Comparison of ENCODE assay signal across 9 cellular contexts in genomic region chr17:7573324-7574080, GRCh38. TPM values are rescaled to one million over a fixed set of nuclear protein-coding genes. Genes with fewer than 3 reads are reported as not detected.
DNase-seq lines count a peak whose midpoint lies in the region; ATAC-seq and TF ChIP-seq lines count a peak whose summit lies in the region.
"Had no signal": no experiment of that assay in that cellular context is flagged by ENCODE, and none has a peak within 500 bp of the region (broad histone marks: within the 10 kb centered on the region; RNA-seq: fewer than 3 reads in every experiment).

No MANE protein-coding gene starts in this region.

- intact Hi-C loops in CD8-positive, alpha-beta T cell (cut with DNase I, micrococcal nuclease) = loop anchor here (1.0 to 5.0 kb wide), 16 partner anchors 10 to 674 kb away; partner anchors contain the start of genes KDM6B (in 2 of the 2), TMEM256 (in 2 of the 2), CTC1 (in 1 of the 2) and ELP5 (in 1 of the 2)
- intact Hi-C loops in left lung (cut with DNase I) = no loop called here

- peak; percentile 48 for ATAC-seq in CD8-positive, alpha-beta T cell
- peak; percentile 73 for ATAC-seq in left lung
- ATAC-seq in HG02981 (IDR thresholded peaks at IDR 0.05; ENCODE audit: unreplicated experiment) = no peak

- H3K4me3 ChIP-seq in CD8-positive, alpha-beta T cell (ENCODE audit: low read depth, low read length) = peak overlapping the region; percentile 97
- H3K4me3 ChIP-seq in HAP-1 (peak overlapping the region; percentile 99), left lung (peak overlapping the region; percentile 100)

- H3K36me3 ChIP-seq in CD8-positive, alpha-beta T cell (ENCODE audit: insufficient read depth, low read length) = peaks cover 53% of the 10 kb centered on the region
- H3K36me3 ChIP-seq in HAP-1 (replicated peaks) (peaks cover 82% of the 10 kb centered on the region), left lung (peaks cover 0 to 79% of the 10 kb centered on the region in 2 donors)

- no peaks in the 10 kb centered on the region for H3K27me3 Mint-ChIP-seq in CD8-positive, alpha-beta T cell (ENCODE audit: low read depth)
- H3K27me3 Mint-ChIP-seq in activated CD4-positive, alpha-beta T cell treated with anti-CD3 and anti-CD28 coated beads, Interleukin-2, amount 10 ng/mL, durations not matched to agents 7 days and 5 days = no peaks in the 10 kb centered on the region

- peak; percentile 84 to 94 (median 90) for DNase-seq in CD8-positive, alpha-beta T cell
- peak; percentile 74 to 90 for DNase-seq in HAP-1 (ENCODE audit: low spot score in 2 of 2)
- peak; percentile 77 for DNase-seq in NCI-H510A (lab: John Stamatoyannopoulos, UW)
- DNase-seq in activated CD4-positive, alpha-beta T cell treated with anti-CD3 and anti-CD28 coated beads, Interleukin-2, amount 10 ng/mL, durations not matched to agents 7 days and 5 days = peak; percentile 94
- DNase-seq in dedifferentiated amniotic fluid mesenchymal stem cell (ENCODE audit: extremely low spot score) = peak; percentile 79
- peak; percentile 93 to 96 for DNase-seq in left lung
- peak; percentile 90 for DNase-seq in stimulated activated CD4-positive, alpha-beta T cell treated with anti-CD3 and anti-CD28 coated beads, Interleukin-1b, Interleukin-23, amount 100 ng/mL, for 48 hours

- peak overlapping the region; percentile 99 for H3K4me3 Mint-ChIP-seq in CD8-positive, alpha-beta T cell
- peak overlapping the region; percentile 92 for H3K4me3 Mint-ChIP-seq in activated CD4-positive, alpha-beta T cell treated with anti-CD3 and anti-CD28 coated beads, Interleukin-2, amount 10 ng/mL, durations not matched to agents 7 days and 5 days

- no peaks in the 10 kb centered on the region for H3K27me3 ChIP-seq in CD8-positive, alpha-beta T cell (ENCODE audit: insufficient read depth, low read length)
- H3K27me3 ChIP-seq in HAP-1 (ENCODE audit: low read depth) (no peaks in the 10 kb centered on the region), left lung (no peaks in the 10 kb centered on the region)

- POLR2A ChIA-PET in CD8-positive, alpha-beta T cell (lab: Charles Lee) = interaction anchor here (0.6 to 4.4 kb wide), 18 partner anchors 8 to 331 kb away, joined by 3 to 66 read pairs (median 6); partner anchors contain the start of genes ACAP1, ATP1B2, FXR2 and MPDU1
- POLR2A ChIA-PET in activated CD4-positive, alpha-beta T cell treated with anti-CD3 and anti-CD28 coated beads, Interleukin-2, amount 10 ng/mL, durations not matched to agents 7 days and 5 days (lab: Charles Lee) = interaction anchor here (0.6 to 1.0 kb wide), 4 partner anchors 10 to 237 kb away, joined by 3 to 5 read pairs (median 4); partner anchors contain the start of genes ACAP1 and MPDU1

- TF ChIP-seq CTCF in CD8-positive, alpha-beta T cell (IDR thresholded peaks at IDR 0.05) = no peak
- no peak for TF ChIP-seq CTCF in left lung (IDR thresholded peaks at IDR 0.05)

- peak overlapping the region; percentile 96 for H3K27ac Mint-ChIP-seq in CD8-positive, alpha-beta T cell
- peak overlapping the region; percentile 98 for H3K27ac Mint-ChIP-seq in activated CD4-positive, alpha-beta T cell treated with anti-CD3 and anti-CD28 coated beads, Interleukin-2, amount 10 ng/mL, durations not matched to agents 7 days and 5 days

- H3K9me3 Mint-ChIP-seq in CD8-positive, alpha-beta T cell = no peaks in the 10 kb centered on the region
- H3K9me3 Mint-ChIP-seq in activated CD4-positive, alpha-beta T cell treated with anti-CD3 and anti-CD28 coated beads, Interleukin-2, amount 10 ng/mL, durations not matched to agents 7 days and 5 days = no peaks in the 10 kb centered on the region

- H3K36me3 Mint-ChIP-seq in CD8-positive, alpha-beta T cell = peaks cover 83% of the 10 kb centered on the region
- H3K36me3 Mint-ChIP-seq in activated CD4-positive, alpha-beta T cell treated with anti-CD3 and anti-CD28 coated beads, Interleukin-2, amount 10 ng/mL, durations not matched to agents 7 days and 5 days (ENCODE audit: low read depth) = peaks cover 80% of the 10 kb centered on the region

- CTCF ChIA-PET in CD8-positive, alpha-beta T cell (lab: Charles Lee) = interaction anchor here (0.8 to 1.7 kb wide), 5 partner anchors 11 to 58 kb away, joined by 3 to 9 read pairs (median 5); partner anchors contain the start of genes FXR2, MPDU1 and SENP3
- CTCF ChIA-PET in activated CD4-positive, alpha-beta T cell treated with anti-CD3 and anti-CD28 coated beads, Interleukin-2, amount 10 ng/mL, durations not matched to agents 7 days and 5 days (lab: Charles Lee) = interaction anchor here (0.7 to 2.8 kb wide), 6 partner anchors 10 to 137 kb away, joined by 3 to 9 read pairs (median 3); partner anchors contain the start of genes MPDU1 and TP53

- H3K4me1 Mint-ChIP-seq in CD8-positive, alpha-beta T cell (ENCODE audit: low read depth) = peaks cover 52% of the 10 kb centered on the region
- peaks cover 66% of the 10 kb centered on the region for H3K4me1 Mint-ChIP-seq in activated CD4-positive, alpha-beta T cell treated with anti-CD3 and anti-CD28 coated beads, Interleukin-2, amount 10 ng/mL, durations not matched to agents 7 days and 5 days

- H3K27ac ChIP-seq in CD8-positive, alpha-beta T cell (ENCODE audit: low read depth, low read length) = peak overlapping the region; percentile 98
- peak overlapping the region; percentile 97 to 98 for H3K27ac ChIP-seq in left lung

- in situ Hi-C loops in HAP-1 (cut with MboI; ENCODE audit: low sequenced_read_pairs) = no loop called here

- no peaks in the 10 kb centered on the region for H3K9me3 ChIP-seq in CD8-positive, alpha-beta T cell (ENCODE audit: low read length)
- H3K9me3 ChIP-seq in HAP-1 (no peaks in the 10 kb centered on the region), left lung (no peaks in the 10 kb centered on the region)

- peaks cover 28% of the 10 kb centered on the region for H3K4me1 ChIP-seq in CD8-positive, alpha-beta T cell (ENCODE audit: insufficient read depth, low read length)
- H3K4me1 ChIP-seq in HAP-1 (peaks cover 12% of the 10 kb centered on the region), left lung (peaks cover 18 to 60% of the 10 kb centered on the region in 2 donors)

RNA-seq across cellular contexts. Expression of gene CD68, which starts 5.9 kb away (rescaled TPM):
- total RNA-seq in CD8-positive, alpha-beta T cell = under 1 TPM in 1 of 2 experiments, not detected in 1; 0.62 TPM
- total RNA-seq in activated CD4-positive, alpha-beta T cell treated with anti-CD3 and anti-CD28 coated beads, Interleukin-2, amount 10 ng/mL, durations not matched to agents 7 days and 5 days = 1 to 10 TPM; 3.8 to 4.4 TPM
- total RNA-seq in left lung = 100 to 1,000 TPM; 305 to 427 TPM

RNA-seq across cellular contexts. Expression of gene MPDU1, which starts 10.2 kb away (rescaled TPM):
- 10 to 100 TPM; 16.6 to 17.2 TPM for total RNA-seq in CD8-positive, alpha-beta T cell
- 10 to 100 TPM; 62.3 to 81.7 TPM for total RNA-seq in activated CD4-positive, alpha-beta T cell treated with anti-CD3 and anti-CD28 coated beads, Interleukin-2, amount 10 ng/mL, durations not matched to agents 7 days and 5 days
- 10 to 100 TPM; 81.4 to 87.5 TPM for total RNA-seq in left lung

RNA-seq across cellular contexts. Expression of gene SENP3, which starts 11.8 kb away (rescaled TPM):
- 10 to 100 TPM; 31.9 to 35.9 TPM for total RNA-seq in CD8-positive, alpha-beta T cell
- total RNA-seq in activated CD4-positive, alpha-beta T cell treated with anti-CD3 and anti-CD28 coated beads, Interleukin-2, amount 10 ng/mL, durations not matched to agents 7 days and 5 days = 10 to 100 TPM; 51.8 to 53.0 TPM
- total RNA-seq in left lung = 10 to 100 TPM; 43.5 to 48.6 TPM

RNA-seq across cellular contexts. Expression of gene TNFSF13, which starts 15.0 kb away (rescaled TPM):
- total RNA-seq in CD8-positive, alpha-beta T cell = 1 to 10 TPM in 1 of 2 experiments, under 1 TPM in 1; 0.64 to 1.1 TPM
- total RNA-seq in activated CD4-positive, alpha-beta T cell treated with anti-CD3 and anti-CD28 coated beads, Interleukin-2, amount 10 ng/mL, durations not matched to agents 7 days and 5 days = 1 to 10 TPM; 3.8 to 4.0 TPM
- total RNA-seq in left lung = 10 to 100 TPM; 79.2 to 87.4 TPM

RNA-seq across cellular contexts. Expression of gene SOX15, which starts 16.4 kb away (rescaled TPM):
- total RNA-seq in CD8-positive, alpha-beta T cell = not detected
- under 1 TPM; 0.57 to 0.71 TPM for total RNA-seq in activated CD4-positive, alpha-beta T cell treated with anti-CD3 and anti-CD28 coated beads, Interleukin-2, amount 10 ng/mL, durations not matched to agents 7 days and 5 days
- total RNA-seq in left lung = under 1 TPM in 1 of 2 donors, not detected in 1; 0.31 TPM
- total RNA-seq: glomerular endothelial cell had no signal

Comparison
In these comparisons a context has a peak if more than half of its experiments do, and no peak if none do; other contexts are left out.
1. RNA of gene CD68, which starts 5.9 kb away (total RNA-seq): 305 to 427 TPM in left lung; 3.8 to 4.4 TPM in activated CD4-positive, alpha-beta T cell treated with anti-CD3 and anti-CD28 coated beads, Interleukin-2, amount 10 ng/mL, durations not matched to agents 7 days and 5 days and 0.62 TPM in CD8-positive, alpha-beta T cell; every median in the first group is over 10 times any median in the second.
2. intact Hi-C loops: an anchor here in CD8-positive, alpha-beta T cell (1.0 to 5.0 kb wide); none called in left lung.
3. Peak in every context shown above with its lines, with median percentiles within 50 percentile points of each other: DNase-seq and H3K4me3 ChIP-seq.